25 cellular contexts compared by ENCODE assay signal in the genomic region with DNA sequence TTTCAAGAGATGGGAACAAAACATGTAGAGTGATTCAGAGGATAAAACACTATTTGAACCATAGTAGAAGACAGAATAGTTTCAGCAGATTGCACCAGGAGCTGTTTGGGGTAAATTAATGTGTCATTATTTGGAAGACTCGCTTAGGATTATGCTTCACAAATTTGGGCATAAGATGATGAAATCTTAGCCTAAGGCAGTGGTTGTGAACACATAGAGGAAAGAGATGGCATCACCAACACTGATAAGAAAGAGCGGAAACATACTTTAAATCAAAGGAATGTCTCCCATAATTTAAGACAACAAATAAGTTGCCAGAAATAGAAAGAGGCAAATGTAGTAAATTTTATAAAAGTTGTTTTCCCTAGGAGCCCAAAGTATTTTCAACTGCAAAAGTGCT.
DNase-seq lines count a peak whose midpoint lies in the region; ATAC-seq, FAIRE-seq and TF ChIP-seq lines count a peak whose summit lies in the region.
"Had no signal": no experiment of that assay in that cellular context is flagged by ENCODE, and none has a peak within 500 bp of the region (broad histone marks: within the 10 kb centered on the region; RNA-seq: fewer than 3 reads in every experiment).

No MANE protein-coding gene starts in this region.

- H3K27me3 Mint-ChIP-seq in activated T-cell treated with anti-CD3 and anti-CD28 coated beads, Interleukin-2, amount 50 U/mL, for 72 hours (ENCODE audit: low read depth): peaks cover 46% of the 10 kb centered on the region
- H3K27me3 Mint-ChIP-seq in stimulated activated naive CD8-positive, alpha-beta T cell treated with anti-CD3 and anti-CD28 coated beads, Interleukin-15, amount 100 ng/mL, for 72 hours: peaks cover 78% of the 10 kb centered on the region

- H3K9ac ChIP-seq in K562 (ENCODE audit: insufficient read depth in 1 of 2, low read depth in 2 of 2, low read length in 2 of 2) (no peak overlapping the region), smooth muscle cell (ENCODE audit: low read depth) (no peak overlapping the region)

- no peaks in the 10 kb centered on the region for H3K79me2 ChIP-seq in K562 (ENCODE audit: control insufficient read depth, insufficient read depth, low read length)
- no peaks in the 10 kb centered on the region for H3K79me2 ChIP-seq in smooth muscle cell (ENCODE audit: low read depth)

- H3K27me3 ChIP-seq in K562 (ENCODE audit: control insufficient read depth in 2 of 2, insufficient read depth in 2 of 2, low read length in 2 of 2) (peaks cover 33 to 46% of the 10 kb centered on the region in 2 experiments), smooth muscle cell (ENCODE audit: low read depth) (no peaks in the 10 kb centered on the region), transverse colon (peaks cover 69% of the 10 kb centered on the region)
- H3K27me3 ChIP-seq: MG63 had no signal

- POLR2A ChIA-PET in K562 (lab: Yijun Ruan, JAX): interaction anchor here (0.9 kb wide), 1 partner anchor 20 kb away, joined by 3 read pairs; no protein-coding TSS in a partner anchor

- H3K36me3 ChIP-seq in K562 (ENCODE audit: control insufficient read depth, insufficient read depth, low read length) (no peaks in the 10 kb centered on the region), smooth muscle cell (ENCODE audit: low read depth) (no peaks in the 10 kb centered on the region), transverse colon (no peaks in the 10 kb centered on the region)
- H3K36me3 ChIP-seq: MG63 had no signal

- H3K27ac ChIP-seq in K562 (ENCODE audit: extremely low read depth, low read depth, low read length) (no peak overlapping the region), smooth muscle cell (ENCODE audit: low read depth) (peak overlapping the region; percentile 18), transverse colon (no peak overlapping the region)
- H3K27ac ChIP-seq: C4-2B, RWPE1 had no signal

- peaks cover 0 to 14% of the 10 kb centered on the region in 2 experiments; a peak in 1 of 5 replicates for H3K4me1 ChIP-seq in K562 (replicated peaks in 1 of 2; ENCODE audit: control insufficient read depth in 2 of 2, insufficient read depth in 2 of 2, low read length in 2 of 2)
- peaks cover 30% of the 10 kb centered on the region for H3K4me1 ChIP-seq in smooth muscle cell (ENCODE audit: low read depth)
- H3K4me1 ChIP-seq in transverse colon: peaks cover 0 to 16% (median 8%) of the 10 kb centered on the region in 4 donors
- H3K4me1 ChIP-seq: Caco-2 had no signal

- H3K9me3 Mint-ChIP-seq in activated T-cell treated with anti-CD3 and anti-CD28 coated beads, Interleukin-2, amount 50 U/mL, for 72 hours: no peaks in the 10 kb centered on the region
- no peaks in the 10 kb centered on the region for H3K9me3 Mint-ChIP-seq in stimulated activated naive CD8-positive, alpha-beta T cell treated with anti-CD3 and anti-CD28 coated beads, Interleukin-15, amount 100 ng/mL, for 72 hours
- H3K9me3 Mint-ChIP-seq: CD8-positive, alpha-beta T cell; IgD-negative memory B cell had no signal

- ATAC-seq in K562: no peak
- ATAC-seq in activated T-cell treated with anti-CD3 and anti-CD28 coated beads, Interleukin-2, amount 50 U/mL, for 72 hours (replicated peaks in 1 of 2): no peak
- ATAC-seq in stimulated activated naive CD8-positive, alpha-beta T cell treated with anti-CD3 and anti-CD28 coated beads, Interleukin-15, amount 100 ng/mL, for 72 hours: no peak
- ATAC-seq: CD8-positive, alpha-beta T cell; HCT116 had no signal

- no peaks in the 10 kb centered on the region for H3K36me3 Mint-ChIP-seq in activated T-cell treated with anti-CD3 and anti-CD28 coated beads, Interleukin-2, amount 50 U/mL, for 72 hours (ENCODE audit: insufficient read depth in 2 of 2)
- H3K36me3 Mint-ChIP-seq: CD8-positive, alpha-beta T cell; IgD-negative memory B cell had no signal

- WGBS in K562 (ENCODE audit: insufficient coverage, low coverage, missing lambda C conversion rate): 7% methylated on average over 2 of the region's 2 CpGs
- 19% methylated on average over 2 of the region's 2 CpGs for WGBS in smooth muscle cell (ENCODE audit: low lambda C conversion rate)
- WGBS in transverse colon (ENCODE audit: low coverage in 1 of 2), 2 donors: 88 to 94% methylated on average over 1 to 2 of the region's 2 CpGs

- intact Hi-C loops in K562 (cut with micrococcal nuclease) (no loop called here), transverse colon (cut with DNase I; ENCODE audit: low total_unique reads) (no loop called here)

- H3K9me3 ChIP-seq in K562 (replicated peaks; ENCODE audit: control insufficient read depth, insufficient read depth, low read depth, low read length) (no peaks in the 10 kb centered on the region), smooth muscle cell (replicated peaks; ENCODE audit: low read depth) (no peaks in the 10 kb centered on the region), transverse colon (no peaks in the 10 kb centered on the region)
- H3K9me3 ChIP-seq: Caco-2, MG63 had no signal

- H2AFZ ChIP-seq in K562 (ENCODE audit: low read depth, low read length) (no peak overlapping the region), smooth muscle cell (ENCODE audit: low read depth) (no peak overlapping the region)

- H3K9me1 ChIP-seq in K562 (ENCODE audit: control insufficient read depth, insufficient read depth, low read length): no peaks in the 10 kb centered on the region

- no peak for TF ChIP-seq RAD21 in K562 (CRISPR knock-in tag; conservative IDR thresholded peaks at IDR 0.05 in 1 of 2, IDR thresholded peaks at IDR 0.05 in 1 of 2)

- TF ChIP-seq POLR2A in K562 (conservative IDR thresholded peaks at IDR 0.05): no peak
- no peak for TF ChIP-seq POLR2A in transverse colon (IDR thresholded peaks at IDR 0.05)

- H3K4me3 Mint-ChIP-seq in activated T-cell treated with anti-CD3 and anti-CD28 coated beads, Interleukin-2, amount 50 U/mL, for 72 hours: no peak overlapping the region
- no peak overlapping the region for H3K4me3 Mint-ChIP-seq in stimulated activated naive CD8-positive, alpha-beta T cell treated with anti-CD3 and anti-CD28 coated beads, Interleukin-15, amount 100 ng/mL, for 72 hours
- H3K4me3 Mint-ChIP-seq: B cell; CD8-positive, alpha-beta T cell had no signal

- no TSS peak for BruUV-seq in K562 (replicated peaks; lab: Mats Ljungman, UMichigan)

- in situ Hi-C loops in K562 (cut with MboI) (no loop called here), transverse colon (cut with MboI; ENCODE audit: low pct_ligation_motif_present in 1 of 4, low pct_unique_long_range_greater_than_20kb in 1 of 4, low sequenced_read_pairs in 3 of 4) (no loop called here)

- peaks cover 5% of the 10 kb centered on the region for H3K4me1 Mint-ChIP-seq in activated T-cell treated with anti-CD3 and anti-CD28 coated beads, Interleukin-2, amount 50 U/mL, for 72 hours (ENCODE audit: low read depth)
- H3K4me1 Mint-ChIP-seq in stimulated activated naive CD8-positive, alpha-beta T cell treated with anti-CD3 and anti-CD28 coated beads, Interleukin-15, amount 100 ng/mL, for 72 hours: peaks cover 23% of the 10 kb centered on the region

- TF ChIP-seq EP300 in K562 (IDR thresholded peaks at IDR 0.05; ENCODE audit: low read length) (no peak), transverse colon (IDR thresholded peaks at IDR 0.05; ENCODE audit: low read depth) (no peak)

- H3K4me3 ChIP-seq in K562 (no peak overlapping the region), smooth muscle cell (no peak overlapping the region), transverse colon (no peak overlapping the region)
- H3K4me3 ChIP-seq: MG63 had no signal

- H3K4me2 ChIP-seq in K562 (ENCODE audit: insufficient read depth, low read length) (no peak overlapping the region), smooth muscle cell (no peak overlapping the region)

- H3F3A ChIP-seq in smooth muscle cell (ENCODE audit: low read depth): peaks cover 6% of the 10 kb centered on the region

- DNase-seq in EL (peak; percentile 58), NCI-H226 (peak; percentile 76), K562 (ENCODE audit: extremely low read depth in 1 of 4, low spot score in 3 of 4) (no peak), smooth muscle cell (lab: John Stamatoyannopoulos, UW; ENCODE audit: unreplicated experiment) (no peak), transverse colon (no peak)
- DNase-seq in activated T-cell treated with anti-CD3 and anti-CD28 coated beads, Interleukin-2, amount 50 U/mL, for 72 hours: no peak
- DNase-seq in stimulated activated naive CD8-positive, alpha-beta T cell treated with anti-CD3 and anti-CD28 coated beads, Interleukin-15, amount 100 ng/mL, for 72 hours: no peak
- DNase-seq: Caco-2; CD8-positive, alpha-beta T cell; Kasumi-1; MG63; NCI-H1105 treated with DMSO at 0.1 percent for 48 hours; NCI-H146; NCI-H1930; NCI-H2107; NCI-H446; NCI-H524 treated with DMSO at 0.1 percent for 48 hours; NK-92 treated with Interleukin-12 subunit alpha and Interleukin-12 subunit beta, amount 100 ng/mL, for 24 hours; SHP77 had no signal

- FAIRE-seq in K562 (lab: Jason Lieb, UNC): no peak
- FAIRE-seq: GM12892 had no signal

- CTCF ChIA-PET in K562 (lab: Yijun Ruan, JAX; ENCODE audit: low intra/inter-chr PET ratio): no interaction called here

- H3K27ac Mint-ChIP-seq in activated T-cell treated with anti-CD3 and anti-CD28 coated beads, Interleukin-2, amount 50 U/mL, for 72 hours: no peak overlapping the region
- no peak overlapping the region for H3K27ac Mint-ChIP-seq in stimulated activated naive CD8-positive, alpha-beta T cell treated with anti-CD3 and anti-CD28 coated beads, Interleukin-15, amount 100 ng/mL, for 72 hours
- H3K27ac Mint-ChIP-seq: B cell; CD8-positive, alpha-beta T cell; IgD-negative memory B cell had no signal

- TF ChIP-seq CTCF in K562 (IDR thresholded peaks at IDR 0.05 in 2 of 3, conservative IDR thresholded peaks at IDR 0.05 in 1 of 3; ENCODE audit: insufficient read depth in 2 of 3, low read depth in 1 of 3, low read length in 3 of 3) (no peak), smooth muscle cell (IDR thresholded peaks at IDR 0.05; ENCODE audit: borderline replicate concordance, insufficient read depth, poor library complexity, severe bottlenecking) (no peak), transverse colon (IDR thresholded peaks at IDR 0.05) (no peak)

- H4K20me1 ChIP-seq in K562 (replicated peaks; ENCODE audit: control insufficient read depth, insufficient read depth, low read length): no peaks in the 10 kb centered on the region
- H4K20me1 ChIP-seq in smooth muscle cell (ENCODE audit: low read depth): no peaks in the 10 kb centered on the region

TF ChIP-seq in K562, 482 proteins besides CTCF, POLR2A, EP300 and RAD21 (continues in another document):
- TF ChIP-seq ZKSCAN8 (CRISPR knock-in tag; IDR thresholded peaks at IDR 0.05): no peak
- TF ChIP-seq, protein P1, sequence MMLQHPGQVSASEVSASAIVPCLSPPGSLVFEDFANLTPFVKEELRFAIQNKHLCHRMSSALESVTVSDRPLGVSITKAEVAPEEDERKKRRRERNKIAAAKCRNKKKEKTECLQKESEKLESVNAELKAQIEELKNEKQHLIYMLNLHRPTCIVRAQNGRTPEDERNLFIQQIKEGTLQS (IDR thresholded peaks at IDR 0.05): peak; percentile 34; the same call in 1 of the 2 replicates
- TF ChIP-seq, protein P1 (CRISPR knock-in tag; conservative IDR thresholded peaks at IDR 0.05): no peak
- TF ChIP-seq ZFP1 (CRISPR knock-in tag; IDR thresholded peaks at IDR 0.05): no peak
- no peak for TF ChIP-seq ZNF77 (CRISPR knock-in tag; IDR thresholded peaks at IDR 0.05)

Comparison
In these comparisons a context has a peak if more than half of its experiments do, and no peak if none do; other contexts are left out.
1. DNase-seq: peak in EL (single experiment) and NCI-H226 (single experiment); none in K562 (0 of 4), smooth muscle cell (single experiment), activated T-cell treated with anti-CD3 and anti-CD28 coated beads, Interleukin-2, amount 50 U/mL, for 72 hours (0 of 2), stimulated activated naive CD8-positive, alpha-beta T cell treated with anti-CD3 and anti-CD28 coated beads, Interleukin-15, amount 100 ng/mL, for 72 hours (0 of 2) and transverse colon (single experiment).